In the genomic region with DNA sequence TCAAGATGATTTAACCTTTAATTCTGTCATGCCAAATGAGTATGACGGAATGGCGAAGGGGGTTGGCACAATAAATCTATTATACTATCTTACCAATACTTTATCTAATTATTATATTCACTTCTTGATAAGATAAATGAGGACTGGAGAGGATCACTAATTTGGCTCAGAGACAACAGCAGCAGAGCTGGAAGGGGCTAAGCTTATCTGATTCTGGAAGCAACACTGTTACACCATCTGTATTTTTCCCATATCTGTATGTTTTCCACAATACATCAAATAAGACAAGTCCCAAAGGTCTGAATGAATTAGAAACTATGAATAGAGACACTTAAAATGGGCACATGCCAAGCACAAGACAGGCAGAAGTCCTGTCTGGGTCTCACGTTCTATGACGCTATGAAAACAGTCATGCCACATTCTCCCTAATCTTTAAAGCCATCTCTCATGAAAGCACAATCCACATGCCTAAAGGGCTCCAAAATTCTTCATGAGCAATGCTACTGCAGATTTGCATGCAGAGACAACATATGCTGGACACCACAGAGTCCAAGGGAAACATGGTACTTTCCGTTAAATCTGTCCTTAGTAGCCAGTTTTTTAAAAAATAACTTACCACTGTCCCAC, we compare ENCODE assay signal across 1 cellular context.
TF ChIP-seq lines count a peak whose summit lies in the region.

No MANE protein-coding gene starts in this region.

TF ChIP-seq in SK-N-SH treated with all-trans-retinoic acid at 6 μM for 48 hours, 23 proteins besides CTCF, POLR2A, EP300 and RAD21 (continued from another document):
- TF ChIP-seq, protein P1, sequence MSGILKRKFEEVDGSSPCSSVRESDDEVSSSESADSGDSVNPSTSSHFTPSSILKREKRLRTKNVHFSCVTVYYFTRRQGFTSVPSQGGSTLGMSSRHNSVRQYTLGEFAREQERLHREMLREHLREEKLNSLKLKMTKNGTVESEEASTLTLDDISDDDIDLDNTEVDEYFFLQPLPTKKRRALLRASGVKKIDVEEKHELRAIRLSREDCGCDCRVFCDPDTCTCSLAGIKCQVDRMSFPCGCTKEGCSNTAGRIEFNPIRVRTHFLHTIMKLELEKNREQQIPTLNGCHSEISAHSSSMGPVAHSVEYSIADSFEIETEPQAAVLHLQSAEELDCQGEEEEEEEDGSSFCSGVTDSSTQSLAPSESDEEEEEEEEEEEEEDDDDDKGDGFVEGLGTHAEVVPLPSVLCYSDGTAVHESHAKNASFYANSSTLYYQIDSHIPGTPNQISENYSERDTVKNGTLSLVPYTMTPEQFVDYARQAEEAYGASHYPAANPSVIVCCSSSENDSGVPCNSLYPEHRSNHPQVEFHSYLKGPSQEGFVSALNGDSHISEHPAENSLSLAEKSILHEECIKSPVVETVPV (CRISPR knock-in tag; IDR thresholded peaks at IDR 0.05), result 0 out of 2 replicates have a peak, but pooled peaks have one; percentile 46
- TF ChIP-seq ISL1 (CRISPR knock-in tag; IDR thresholded peaks at IDR 0.05), result peak; percentile 39
- peak; percentile 81 for TF ChIP-seq ZNF8 (CRISPR knock-in tag; IDR thresholded peaks at IDR 0.05)
- TF ChIP-seq ZNF70 (CRISPR knock-in tag; IDR thresholded peaks at IDR 0.05), result no peak
- TF ChIP-seq ZC3H10 (CRISPR knock-in tag; IDR thresholded peaks at IDR 0.05), result no peak
- peak; percentile 85; the same call in 1 of the 2 replicates for TF ChIP-seq TCF4 (CRISPR knock-in tag; IDR thresholded peaks at IDR 0.05; ENCODE audit: borderline replicate concordance)
TF ChIP-seq in SK-N-SH treated with all-trans-retinoic acid at 6 μM for 48 hours: peak in this region for 5.
